ENCODE assay signal across 38 cellular contexts in the genomic region with DNA sequence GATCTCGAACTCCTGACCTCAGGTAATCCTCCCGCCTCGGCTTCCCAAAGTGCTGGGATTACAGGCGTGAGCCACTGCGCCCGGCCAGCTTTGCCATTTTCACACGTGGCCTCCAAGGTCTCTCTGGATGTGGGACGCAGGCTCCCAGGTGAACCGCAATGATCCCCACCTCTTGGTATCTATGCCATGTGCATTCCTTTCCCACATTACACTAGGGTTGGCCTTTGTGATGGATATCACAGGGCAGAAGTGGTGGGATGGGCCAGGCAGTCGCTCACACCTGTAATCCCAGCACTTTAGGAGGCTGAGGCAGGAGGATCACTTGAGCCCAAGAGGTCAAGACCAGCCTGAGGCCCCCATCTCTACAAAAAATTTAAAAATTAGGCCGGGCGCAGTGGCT. TPM values are rescaled to one million over a fixed set of nuclear protein-coding genes. Genes with fewer than 3 reads are reported as not detected.
"Had no signal": no experiment of that assay in that cellular context is flagged by ENCODE, and none has a peak within 500 bp of the region (broad histone marks: within the 10 kb centered on the region; RNA-seq: fewer than 3 reads in every experiment).

No MANE protein-coding gene starts in this region.

- H3K27me3 ChIP-seq: heart right ventricle, left lung, right atrium auricular region, right lobe of liver, tibial artery, upper lobe of right lung had no signal

- H3K36me3 Mint-ChIP-seq: immature natural killer cell; naive thymus-derived CD8-positive, alpha-beta T cell; stimulated activated memory B cell treated with anti-CD40 and anti-IgM and Interleukin-4, amounts not matched to agents 10 μg/mL and 1 μg/mL and 100 μg/mL, for 72 hours had no signal

- ATAC-seq: heart right ventricle; left colon; left lung; lower lobe of right lung; mucosa of descending colon; naive thymus-derived CD8-positive, alpha-beta T cell; right lobe of liver; stimulated activated memory B cell treated with anti-CD40 and anti-IgM and Interleukin-4, amounts not matched to agents 10 μg/mL and 1 μg/mL and 100 μg/mL, for 72 hours; stimulated activated naive CD8-positive, alpha-beta T cell treated with anti-CD3 and anti-CD28 coated beads, Interleukin-15, amount 100 ng/mL, for 72 hours; upper lobe of right lung had no signal

- FAIRE-seq: islet of Langerhans, kidney, urothelium cell line had no signal

- H3K27ac Mint-ChIP-seq: immature natural killer cell; naive thymus-derived CD8-positive, alpha-beta T cell; nephron; progenitor cell of endocrine pancreas; stimulated activated memory B cell treated with anti-CD40 and anti-IgM and Interleukin-4, amounts not matched to agents 10 μg/mL and 1 μg/mL and 100 μg/mL, for 72 hours; stimulated activated naive CD8-positive, alpha-beta T cell treated with anti-CD3 and anti-CD28 coated beads, Interleukin-15, amount 100 ng/mL, for 72 hours had no signal

- DNase-seq: heart right ventricle; hippocampal formation; immature natural killer cell; kidney; left colon; lower lobe of right lung; mammary epithelial cell; midbrain; mucosa of descending colon; naive thymus-derived CD8-positive, alpha-beta T cell; nucleus accumbens; right lobe of liver; stimulated activated CD4-positive, alpha-beta T cell treated with anti-CD3 and anti-CD28 coated beads, Interleukin-1b, Interleukin-23, amount 100 ng/mL, for 48 hours; stimulated activated CD4-positive, alpha-beta T cell treated with anti-CD3 and anti-CD28 coated beads, Interleukin-2, amount 100 ng/mL, for 48 hours; stimulated activated CD4-positive, alpha-beta T cell treated with anti-CD3 and anti-CD28 coated beads, Interleukin-4, amount 100 ng/mL, for 4 hours; stimulated activated CD8-positive, alpha-beta memory T cell treated with anti-CD3 and anti-CD28 coated beads, Interleukin-4, amount 100 ng/mL, for 48 hours; stimulated activated naive CD4-positive, alpha-beta T cell treated with Interleukin-2 at 50 U/mL for 16 hours; stimulated activated naive CD8-positive, alpha-beta T cell treated with anti-CD3 and anti-CD28 coated beads, Interleukin-15, amount 100 ng/mL, for 72 hours; tibial artery; trophoblast cell; upper lobe of right lung had no signal

- H3K4me2 ChIP-seq: smooth muscle cell had no signal

- H3K36me3 ChIP-seq: heart right ventricle, left lung, lower lobe of right lung, right atrium auricular region, right lobe of liver, thoracic aorta, tibial artery, upper lobe of right lung had no signal

- H3K9me3 Mint-ChIP-seq: immature natural killer cell; naive thymus-derived CD8-positive, alpha-beta T cell; nephron; neural crest cell; stimulated activated memory B cell treated with anti-CD40 and anti-IgM and Interleukin-4, amounts not matched to agents 10 μg/mL and 1 μg/mL and 100 μg/mL, for 72 hours; stimulated activated naive CD8-positive, alpha-beta T cell treated with anti-CD3 and anti-CD28 coated beads, Interleukin-15, amount 100 ng/mL, for 72 hours had no signal

- H3K4me3 ChIP-seq: heart right ventricle, left lung, lower lobe of right lung, mucosa of descending colon, right atrium auricular region, right lobe of liver, smooth muscle cell, thoracic aorta, tibial artery, upper lobe of right lung had no signal

- H3K27ac ChIP-seq: heart right ventricle, left lung, lower lobe of right lung, right atrium auricular region, right lobe of liver, thoracic aorta, tibial artery, upper lobe of right lung had no signal

- H3K9me3 ChIP-seq: heart right ventricle, left lung, lower lobe of right lung, mucosa of descending colon, right atrium auricular region, right lobe of liver, thoracic aorta, tibial artery, upper lobe of right lung had no signal

- H3K4me3 Mint-ChIP-seq: immature natural killer cell; naive thymus-derived CD8-positive, alpha-beta T cell; nephron; neural crest cell; stimulated activated memory B cell treated with anti-CD40 and anti-IgM and Interleukin-4, amounts not matched to agents 10 μg/mL and 1 μg/mL and 100 μg/mL, for 72 hours; stimulated activated naive CD8-positive, alpha-beta T cell treated with anti-CD3 and anti-CD28 coated beads, Interleukin-15, amount 100 ng/mL, for 72 hours had no signal

RNA-seq across cellular contexts. Expression of a gene that starts 22.4 kb away (rescaled TPM):
- total RNA-seq: heart right ventricle; kidney; left colon; left lung; lower lobe of right lung; mammary epithelial cell; mesenteric fat pad; mucosa of descending colon; myocyte; naive thymus-derived CD8-positive, alpha-beta T cell; neural crest cell; osteocyte; progenitor cell of endocrine pancreas; pulmonary artery endothelial cell; renal cortical epithelial cell; right atrium auricular region; skeletal muscle tissue; smooth muscle cell; thoracic aorta; upper lobe of right lung had no signal
- polyA plus RNA-seq: heart right ventricle; immature natural killer cell; mammary epithelial cell; naive thymus-derived CD8-positive, alpha-beta T cell; smooth muscle cell had no signal

RNA-seq across cellular contexts. Expression of a gene that starts 25.3 kb away (rescaled TPM):
- total RNA-seq: naive thymus-derived CD8-positive, alpha-beta T cell had no signal
- polyA plus RNA-seq: immature natural killer cell; naive thymus-derived CD8-positive, alpha-beta T cell had no signal

RNA-seq across cellular contexts. Expression of a gene that starts 31.0 kb away (rescaled TPM):
- total RNA-seq: left colon; mucosa of descending colon; naive thymus-derived CD8-positive, alpha-beta T cell; osteocyte; renal cortical epithelial cell; right atrium auricular region; thoracic aorta had no signal
- polyA plus RNA-seq: immature natural killer cell; liver; naive thymus-derived CD8-positive, alpha-beta T cell; smooth muscle cell had no signal
